Comparison of ENCODE assay signal across 9 cellular contexts in genomic region chr7:37198906-37199485, GRCh38.
DNase-seq lines count a peak whose midpoint lies in the region; ATAC-seq and TF ChIP-seq lines count a peak whose summit lies in the region.
"Had no signal": no experiment of that assay in that cellular context is flagged by ENCODE, and none has a peak within 500 bp of the region (broad histone marks: within the 10 kb centered on the region; RNA-seq: fewer than 3 reads in every experiment).

No MANE protein-coding gene starts in this region.

- no peaks in the 10 kb centered on the region for H3K79me2 ChIP-seq in HCT116 (ENCODE audit: insufficient read depth, low read length)

- H3K4me3 ChIP-seq in HCT116 (replicated peaks in 1 of 2; ENCODE audit: low read depth in 1 of 2, low read length in 2 of 2), result no peak overlapping the region
- H3K4me3 ChIP-seq: SK-N-MC had no signal

- no peaks in the 10 kb centered on the region for H3K9me3 ChIP-seq in HCT116 (ENCODE audit: control insufficient read depth in 1 of 2, insufficient read depth in 1 of 2, low read depth in 1 of 2, low read length in 2 of 2)

- intact Hi-C loops in HCT116 (cut with micrococcal nuclease), result loop anchor here (1.0 to 5.0 kb wide), 2 partner anchors 212 to 232 kb away; no protein-coding TSS in a partner anchor

- H2AFZ ChIP-seq in HCT116 (ENCODE audit: low read depth, low read length, poor library complexity, severe bottlenecking), result peak overlapping the region; percentile 16

- TF ChIP-seq CTCF in HCT116 (IDR thresholded peaks at IDR 0.05 in 2 of 3, conservative IDR thresholded peaks at IDR 0.05 in 1 of 3; ENCODE audit: borderline replicate concordance in 1 of 3, insufficient read depth in 1 of 3, low read depth in 2 of 3, low read length in 2 of 3), result peak; percentile 71 to 96 (median 85)

- no peaks in the 10 kb centered on the region for H4K20me1 ChIP-seq in HCT116 (ENCODE audit: insufficient read depth)

- H3K27me3 ChIP-seq in HCT116 (ENCODE audit: insufficient read depth, low read length), result no peaks in the 10 kb centered on the region

- no peak overlapping the region for H3K27ac ChIP-seq in HCT116 (ENCODE audit: low read depth, low read length)
- H3K27ac ChIP-seq: SK-N-MC had no signal

- 0 out of 4 replicates have a peak, but pooled peaks cover 0 to 4% of the 10 kb centered on the region in 2 experiments for H3K4me1 ChIP-seq in HCT116 (ENCODE audit: control insufficient read depth in 1 of 2, insufficient read depth in 2 of 2, low read length in 2 of 2)

- CTCF ChIA-PET in HCT116 (lab: Charles Lee), result interaction anchor here (0.6 to 5.0 kb wide), 18 partner anchors 9 to 758 kb away, joined by 3 to 43 read pairs (median 4); no protein-coding TSS in a partner anchor

- peak; percentile 91 for TF ChIP-seq RAD21 in HCT116 (IDR thresholded peaks at IDR 0.05; ENCODE audit: low read depth)

- POLR2A ChIA-PET in HCT116 (lab: Charles Lee), result no interaction called here

- no peaks in the 10 kb centered on the region for H3K36me3 ChIP-seq in HCT116 (ENCODE audit: control insufficient read depth in 1 of 2, insufficient read depth in 2 of 2, low read length in 2 of 2)

- ATAC-seq in HCT116, result peak; percentile 88

- no peaks in the 10 kb centered on the region for H3K9me2 ChIP-seq in HCT116 (ENCODE audit: insufficient read depth)

- RAD21 ChIA-PET in HCT116 (lab: Charles Lee; ENCODE audit: low non-redundant PET in 1 of 2, low total read pairs in 2 of 2, uncharacterized antibody in 2 of 2, unreplicated experiment in 2 of 2), result interaction anchor here (0.5 to 1.4 kb wide), 5 partner anchors 17 to 725 kb away, joined by 4 to 8 read pairs (median 5); no protein-coding TSS in a partner anchor

- no TSS peak for BruUV-seq in HCT116 (replicated peaks; lab: Mats Ljungman, UMichigan)

- H3K9ac ChIP-seq in HCT116 (ENCODE audit: low read length), result no peak overlapping the region

- peak; percentile 82 for DNase-seq in COLO829 (ENCODE audit: low spot score)
- DNase-seq in HCT116 (ENCODE audit: low read depth, low spot score), result peak; percentile 61
- peak; percentile 64 for DNase-seq in NCI-H2196 (lab: John Stamatoyannopoulos, UW; ENCODE audit: unreplicated experiment)
- peak; percentile 64 to 70 for DNase-seq in activated CD4-positive, alpha-beta T cell treated with anti-CD3 and anti-CD28 coated beads for 24 hours (ENCODE audit: low read depth in 2 of 2)
- peak; percentile 88 for DNase-seq in cerebellar cortex (ENCODE audit: low spot score)
- DNase-seq in left kidney (ENCODE audit: low read depth, low spot score), result peak; percentile 94
- DNase-seq in stimulated activated CD4-positive, alpha-beta T cell treated with anti-CD3 and anti-CD28 coated beads, Interleukin-4, amount 100 ng/mL, for 24 hours, result peak; percentile 78
- no peak for DNase-seq in OCI-M2 (lab: John Stamatoyannopoulos, UW; ENCODE audit: unreplicated experiment)

- no peak overlapping the region for H3K4me2 ChIP-seq in HCT116 (ENCODE audit: low read length)

- no peak for TF ChIP-seq POLR2A in HCT116 (IDR thresholded peaks at IDR 0.05; ENCODE audit: borderline replicate concordance, extremely low read depth, insufficient read depth, insufficient read length)

TF ChIP-seq in HCT116, 20 proteins besides CTCF, POLR2A, EP300 and RAD21:
- TF ChIP-seq TCF7L2 (IDR thresholded peaks at IDR 0.05; ENCODE audit: borderline replicate concordance, extremely low read depth, insufficient read depth, insufficient read length), result peak; percentile 12
- TF ChIP-seq MAX (IDR thresholded peaks at IDR 0.05), result no peak
